ENCODE assay signal across 22 cellular contexts in genomic region chr14:90788031-90788430, GRCh38. TPM values are rescaled to one million over a fixed set of nuclear protein-coding genes. Genes with fewer than 3 reads are reported as not detected.
DNase-seq lines count a peak whose midpoint lies in the region; ATAC-seq, FAIRE-seq and TF ChIP-seq lines count a peak whose summit lies in the region.
"Had no signal": no experiment of that assay in that cellular context is flagged by ENCODE, and none has a peak within 500 bp of the region (broad histone marks: within the 10 kb centered on the region; RNA-seq: fewer than 3 reads in every experiment).

No MANE protein-coding gene starts in this region.

- BruUV-seq in K562 (replicated peaks; lab: Mats Ljungman, UMichigan), result no TSS peak

- in situ Hi-C loops in K562 (cut with MboI), result no loop called here

- H3K27me3 Mint-ChIP-seq in activated naive CD8-positive, alpha-beta T cell treated with anti-CD3 and anti-CD28 coated beads, Interleukin-2, amount 10 ng/mL, durations not matched to agents 7 days and 5 days, result no peaks in the 10 kb centered on the region
- no peaks in the 10 kb centered on the region for H3K27me3 Mint-ChIP-seq in activated naive CD8-positive, alpha-beta T cell treated with anti-CD3 and anti-CD28 coated beads for 36 hours
- H3K27me3 Mint-ChIP-seq: CD4-positive, alpha-beta T cell; progenitor cell of endocrine pancreas had no signal

- H3K27ac Mint-ChIP-seq in activated naive CD8-positive, alpha-beta T cell treated with anti-CD3 and anti-CD28 coated beads, Interleukin-2, amount 10 ng/mL, durations not matched to agents 7 days and 5 days, result no peak overlapping the region
- no peak overlapping the region for H3K27ac Mint-ChIP-seq in activated naive CD8-positive, alpha-beta T cell treated with anti-CD3 and anti-CD28 coated beads for 36 hours
- H3K27ac Mint-ChIP-seq: CD4-positive, alpha-beta T cell; naive thymus-derived CD8-positive, alpha-beta T cell; progenitor cell of endocrine pancreas; T-helper 2 cell treated with Interferon-gamma antibody and Interleukin-4, amounts not matched to agents 5 μg/mL and 100 μg/mL, for 36 hours had no signal

- no peaks in the 10 kb centered on the region for H3K36me3 Mint-ChIP-seq in activated naive CD8-positive, alpha-beta T cell treated with anti-CD3 and anti-CD28 coated beads, Interleukin-2, amount 10 ng/mL, durations not matched to agents 7 days and 5 days
- H3K36me3 Mint-ChIP-seq in activated naive CD8-positive, alpha-beta T cell treated with anti-CD3 and anti-CD28 coated beads for 36 hours, result no peaks in the 10 kb centered on the region
- H3K36me3 Mint-ChIP-seq: naive thymus-derived CD8-positive, alpha-beta T cell had no signal

- no peak for TF ChIP-seq EP300 in K562 (IDR thresholded peaks at IDR 0.05; ENCODE audit: low read length)

- H3K4me3 ChIP-seq in K562 (no peak overlapping the region), lower lobe of right lung (no peak overlapping the region), vagina (no peak overlapping the region)
- H3K4me3 ChIP-seq: dorsolateral prefrontal cortex, lung, thyroid gland had no signal

- no peak overlapping the region for H3K4me3 Mint-ChIP-seq in activated naive CD8-positive, alpha-beta T cell treated with anti-CD3 and anti-CD28 coated beads, Interleukin-2, amount 10 ng/mL, durations not matched to agents 7 days and 5 days
- no peak overlapping the region for H3K4me3 Mint-ChIP-seq in activated naive CD8-positive, alpha-beta T cell treated with anti-CD3 and anti-CD28 coated beads for 36 hours
- H3K4me3 Mint-ChIP-seq: CD4-positive, alpha-beta T cell; naive thymus-derived CD8-positive, alpha-beta T cell; T-helper 2 cell treated with Interferon-gamma antibody and Interleukin-4, amounts not matched to agents 5 μg/mL and 100 μg/mL, for 36 hours had no signal

- DNase-seq in activated naive CD8-positive, alpha-beta T cell treated with anti-CD3 and anti-CD28 coated beads, Interleukin-2, amount 10 ng/mL, durations not matched to agents 7 days and 5 days, result peak; percentile 2
- no peak for DNase-seq in activated naive CD8-positive, alpha-beta T cell treated with anti-CD3 and anti-CD28 coated beads for 36 hours
- DNase-seq in K562 (ENCODE audit: extremely low read depth in 1 of 4, low spot score in 3 of 4), result no peak
- DNase-seq in lower lobe of right lung, result peak; percentile 67
- peak; percentile 67 to 88 for DNase-seq in vagina (ENCODE audit: extremely low spot score in 2 of 2)
- no peak for DNase-seq in NCI-H1436 (lab: John Stamatoyannopoulos, UW)
- no peak for DNase-seq in NCI-H345 (lab: John Stamatoyannopoulos, UW)
- DNase-seq: CD4-positive, alpha-beta T cell; glutamatergic neuron; naive thymus-derived CD8-positive, alpha-beta T cell; NCI-H446; SHP77; thyroid gland had no signal

- no peak overlapping the region for H3K27ac ChIP-seq in K562 (ENCODE audit: extremely low read depth, low read depth, low read length)
- no peak overlapping the region for H3K27ac ChIP-seq in lower lobe of right lung
- H3K27ac ChIP-seq in vagina, result no peak overlapping the region
- H3K27ac ChIP-seq: thyroid gland had no signal

- H3K4me2 ChIP-seq in K562 (ENCODE audit: insufficient read depth, low read length), result no peak overlapping the region

- H3K9me3 Mint-ChIP-seq in activated naive CD8-positive, alpha-beta T cell treated with anti-CD3 and anti-CD28 coated beads, Interleukin-2, amount 10 ng/mL, durations not matched to agents 7 days and 5 days, result no peaks in the 10 kb centered on the region
- H3K9me3 Mint-ChIP-seq in activated naive CD8-positive, alpha-beta T cell treated with anti-CD3 and anti-CD28 coated beads for 36 hours, result no peaks in the 10 kb centered on the region
- H3K9me3 Mint-ChIP-seq: CD4-positive, alpha-beta T cell; naive thymus-derived CD8-positive, alpha-beta T cell; T-helper 2 cell treated with Interferon-gamma antibody and Interleukin-4, amounts not matched to agents 5 μg/mL and 100 μg/mL, for 36 hours had no signal

- H2AFZ ChIP-seq in K562 (ENCODE audit: low read depth, low read length), result no peak overlapping the region

- H3K4me1 ChIP-seq in K562 (replicated peaks in 1 of 2; ENCODE audit: control insufficient read depth in 2 of 2, insufficient read depth in 2 of 2, low read length in 2 of 2) (no peaks in the 10 kb centered on the region; a peak in 2 of 5 replicates), lower lobe of right lung (no peaks in the 10 kb centered on the region), vagina (no peaks in the 10 kb centered on the region)
- H3K4me1 ChIP-seq: thyroid gland had no signal

- FAIRE-seq in K562 (lab: Jason Lieb, UNC), result no peak
- FAIRE-seq: A204.1, bronchial epithelial cell, HTR-8/SVneo had no signal

- H3K4me1 Mint-ChIP-seq in activated naive CD8-positive, alpha-beta T cell treated with anti-CD3 and anti-CD28 coated beads, Interleukin-2, amount 10 ng/mL, durations not matched to agents 7 days and 5 days, result no peaks in the 10 kb centered on the region
- no peaks in the 10 kb centered on the region for H3K4me1 Mint-ChIP-seq in activated naive CD8-positive, alpha-beta T cell treated with anti-CD3 and anti-CD28 coated beads for 36 hours
- H3K4me1 Mint-ChIP-seq: naive thymus-derived CD8-positive, alpha-beta T cell had no signal

- POLR2A ChIA-PET in activated naive CD8-positive, alpha-beta T cell treated with anti-CD3 and anti-CD28 coated beads, Interleukin-2, amount 10 ng/mL, durations not matched to agents 7 days and 5 days (lab: Charles Lee), result interaction anchor here (0.6 kb wide), 1 partner anchor 408 kb away, joined by 4 read pairs; no protein-coding TSS in a partner anchor
- POLR2A ChIA-PET in K562 (lab: Yijun Ruan, JAX), result interaction anchor here (0.5 to 1.5 kb wide), 3 partner anchors 9 to 379 kb away, joined by 3 to 5 read pairs (median 3); no protein-coding TSS in a partner anchor

- H3K9me3 ChIP-seq in K562 (replicated peaks; ENCODE audit: control insufficient read depth, insufficient read depth, low read depth, low read length), result no peaks in the 10 kb centered on the region
- H3K9me3 ChIP-seq in lower lobe of right lung, result no peaks in the 10 kb centered on the region
- no peaks in the 10 kb centered on the region for H3K9me3 ChIP-seq in vagina
- H3K9me3 ChIP-seq: thyroid gland had no signal

- TF ChIP-seq CTCF in K562 (IDR thresholded peaks at IDR 0.05 in 2 of 3, conservative IDR thresholded peaks at IDR 0.05 in 1 of 3; ENCODE audit: insufficient read depth in 2 of 3, low read depth in 1 of 3, low read length in 3 of 3), result no peak
- TF ChIP-seq CTCF in lower lobe of right lung (IDR thresholded peaks at IDR 0.05), result no peak
- no peak for TF ChIP-seq CTCF in vagina (IDR thresholded peaks at IDR 0.05)

- WGBS in K562 (ENCODE audit: insufficient coverage, low coverage, missing lambda C conversion rate), result 87% methylated on average over 6 of the region's 7 CpGs

- peaks cover 25% of the 10 kb centered on the region; the same call in 2 of the 3 replicates for H3K79me2 ChIP-seq in K562 (ENCODE audit: control insufficient read depth, insufficient read depth, low read length)

- CTCF ChIA-PET in K562 (lab: Yijun Ruan, JAX; ENCODE audit: low intra/inter-chr PET ratio), result no interaction called here

- H3K9me1 ChIP-seq in K562 (ENCODE audit: control insufficient read depth, insufficient read depth, low read length), result no peaks in the 10 kb centered on the region

- H3K36me3 ChIP-seq in K562 (ENCODE audit: control insufficient read depth, insufficient read depth, low read length) (peaks cover 25% of the 10 kb centered on the region), lower lobe of right lung (peaks cover 7% of the 10 kb centered on the region), vagina (no peaks in the 10 kb centered on the region)
- H3K36me3 ChIP-seq: thyroid gland had no signal

- TF ChIP-seq RAD21 in K562 (CRISPR knock-in tag; conservative IDR thresholded peaks at IDR 0.05 in 1 of 2, IDR thresholded peaks at IDR 0.05 in 1 of 2), result no peak

- 0 out of 4 replicates have a peak overlapping the region, but pooled peaks of 1 of the 2 experiments have one; percentile 43 for H3K9ac ChIP-seq in K562 (ENCODE audit: insufficient read depth in 1 of 2, low read depth in 2 of 2, low read length in 2 of 2)

- H3K27me3 ChIP-seq in K562 (ENCODE audit: control insufficient read depth in 2 of 2, insufficient read depth in 2 of 2, low read length in 2 of 2) (no peaks in the 10 kb centered on the region), lower lobe of right lung (ENCODE audit: low read depth) (no peaks in the 10 kb centered on the region), vagina (no peaks in the 10 kb centered on the region)
- H3K27me3 ChIP-seq: dorsolateral prefrontal cortex, thyroid gland had no signal

- no peaks in the 10 kb centered on the region for H4K20me1 ChIP-seq in K562 (replicated peaks; ENCODE audit: control insufficient read depth, insufficient read depth, low read length)

- TF ChIP-seq POLR2A in K562 (conservative IDR thresholded peaks at IDR 0.05) (no peak), vagina (IDR thresholded peaks at IDR 0.05) (no peak)

- intact Hi-C loops in K562 (cut with micrococcal nuclease) (no loop called here), lower lobe of right lung (cut with DNase I) (no loop called here), vagina (cut with DNase I) (no loop called here)

- ATAC-seq in activated naive CD8-positive, alpha-beta T cell treated with anti-CD3 and anti-CD28 coated beads, Interleukin-2, amount 10 ng/mL, durations not matched to agents 7 days and 5 days (ENCODE audit: low read depth), result no peak
- ATAC-seq in K562 (no peak; the same call in 2 of the 3 replicates), lower lobe of right lung (peak; percentile 78 to 86), HG02642 (IDR thresholded peaks at IDR 0.05; ENCODE audit: poor library complexity, unreplicated experiment) (no peak)
- ATAC-seq: activated CD4-positive, CD25-positive, alpha-beta regulatory T cell treated with anti-CD3 and anti-CD28 coated beads, Interleukin-2, amount 50 U/mL, for 24 hours; naive thymus-derived CD8-positive, alpha-beta T cell had no signal

RNA-seq across cellular contexts. Expression of gene TTC7B, which starts 28.2 kb away (rescaled TPM):
- total RNA-seq in activated naive CD8-positive, alpha-beta T cell treated with anti-CD3 and anti-CD28 coated beads, Interleukin-2, amount 10 ng/mL, durations not matched to agents 7 days and 5 days, result 1 to 10 TPM; 5.9 to 6.6 TPM
- total RNA-seq in activated naive CD8-positive, alpha-beta T cell treated with anti-CD3 and anti-CD28 coated beads for 36 hours, result 1 to 10 TPM; 7.1 to 7.6 TPM
- total RNA-seq in K562 (2011; cell fraction: chromatin; rRNA removed; ENCODE audit: low replicate concordance), result 118 and 173 TPM in 2 replicates
- 48.5 and 49.9 TPM in 2 replicates for total RNA-seq in K562 (2011; cell fraction: nucleolus; rRNA removed)
- 66.6 and 71.6 TPM in 2 replicates for total RNA-seq in K562 (2011; cell fraction: nucleoplasm; rRNA removed)
- total RNA-seq in K562 (2014; rRNA removed) (36.7 and 37.3 TPM in 2 replicates), K562 (2014; rRNA removed; fragmentation: Illumina TruSeq; extraction: Trizol) (25.7 and 27.4 TPM in 2 replicates), K562 (2015; rRNA removed; fragmentation: Illumina TruSeq; extraction: Trizol) (21.9 and 24.0 TPM in 2 replicates), K562 (2021) (77.2 and 77.7 TPM in 2 replicates), lower lobe of right lung (54.1 TPM), vagina (56.0 TPM)
- polyA plus RNA-seq in K562 (2011; rRNA removed) (43.3 and 50.2 TPM in 2 replicates), K562 (2014; fragmentation: Illumina TruSeq; extraction: Trizol) (40.1 and 41.6 TPM in 2 replicates), K562 (2014; fragmentation: Nextera tagmentation; extraction: Ambion mirVana) (1 to 10 TPM; 2.2 to 2.5 TPM), K562 (2014; rRNA removed) (34.3 and 37.1 TPM in 2 replicates)
- 38.9 and 74.2 TPM in 2 replicates for polyA plus RNA-seq in K562 (2011; cell fraction: cytosol; rRNA removed)
- 51.9 and 63.4 TPM in 2 replicates for polyA plus RNA-seq in K562 (2011; cell fraction: nucleus; rRNA removed)
- 41.2 and 101 TPM in 2 replicates for polyA plus RNA-seq in K562 (2012)
- polyA minus RNA-seq in K562 (2011; rRNA and poly(A)+ RNA removed), result 70.1 and 70.2 TPM in 2 replicates
- 70.3 and 94.5 TPM in 2 replicates for polyA minus RNA-seq in K562 (2011; cell fraction: cytosol; rRNA and poly(A)+ RNA removed)
- polyA minus RNA-seq in K562 (2011; cell fraction: nucleus; rRNA and poly(A)+ RNA removed), result 45.9 and 78.4 TPM in 2 replicates

Comparison
In these comparisons a context has a peak if more than half of its experiments do, and no peak if none do; other contexts are left out.
1. DNase-seq: peak in activated naive CD8-positive, alpha-beta T cell treated with anti-CD3 and anti-CD28 coated beads, Interleukin-2, amount 10 ng/mL, durations not matched to agents 7 days and 5 days (single experiment), lower lobe of right lung (single experiment) and vagina (2 of 2); none in activated naive CD8-positive, alpha-beta T cell treated with anti-CD3 and anti-CD28 coated beads for 36 hours (single experiment), K562 (0 of 4), NCI-H1436 (single experiment) and NCI-H345 (single experiment).
2. ATAC-seq: peak in lower lobe of right lung (2 of 2); none in activated naive CD8-positive, alpha-beta T cell treated with anti-CD3 and anti-CD28 coated beads, Interleukin-2, amount 10 ng/mL, durations not matched to agents 7 days and 5 days (single experiment), K562 (single experiment) and HG02642 (single experiment).